9 cellular contexts compared by ENCODE assay signal in genomic region chr1:41673806-41674205, GRCh38.
DNase-seq lines count a peak whose midpoint lies in the region; ATAC-seq, FAIRE-seq and TF ChIP-seq lines count a peak whose summit lies in the region.
"Had no signal": no experiment of that assay in that cellular context is flagged by ENCODE, and none has a peak within 500 bp of the region (broad histone marks: within the 10 kb centered on the region; RNA-seq: fewer than 3 reads in every experiment).

No MANE protein-coding gene starts in this region.

- peaks cover 24% of the 10 kb centered on the region for H3K27me3 Mint-ChIP-seq in glutamatergic neuron (ENCODE audit: unreplicated experiment)

- H3K36me3 ChIP-seq in DND-41 (ENCODE audit: insufficient read depth, low read length) (peaks cover 18% of the 10 kb centered on the region), MG63 (no peaks in the 10 kb centered on the region)

- peaks cover 100% of the 10 kb centered on the region for H3K4me1 ChIP-seq in DND-41 (ENCODE audit: insufficient read depth, low read length)

- peak overlapping the region; percentile 99 for H3K27ac ChIP-seq in DND-41 (ENCODE audit: low read length)

- H3K4me2 ChIP-seq in DND-41 (ENCODE audit: insufficient read depth, low read length): peak overlapping the region; percentile 57

- peaks cover 84% of the 10 kb centered on the region for H3K79me2 ChIP-seq in DND-41 (ENCODE audit: insufficient read depth, low read length)

- H2AFZ ChIP-seq in DND-41 (ENCODE audit: low read depth, low read length): no peak overlapping the region

- peaks cover 61% of the 10 kb centered on the region for H3K4me1 Mint-ChIP-seq in glutamatergic neuron (ENCODE audit: low read depth, unreplicated experiment)

- DNase-seq in DND-41: peak; percentile 93
- peak; percentile 27 for DNase-seq in activated CD4-positive, alpha-beta T cell treated with anti-CD3 and anti-CD28 coated beads, Interleukin-2, amount 50 U/mL, for 1 hour
- DNase-seq in glutamatergic neuron: no peak
- DNase-seq in MG63: no peak
- no peak for DNase-seq in hippocampal formation (lab: John Stamatoyannopoulos, UW)
- no peak for DNase-seq in RCC 7860 (ENCODE audit: low spot score)

- TF ChIP-seq CTCF in DND-41 (IDR thresholded peaks at IDR 0.05; ENCODE audit: borderline replicate concordance, extremely low read depth, low read length, poor library complexity, severe bottlenecking): peak; percentile 19
- TF ChIP-seq CTCF in glutamatergic neuron (IDR thresholded peaks at IDR 0.05; ENCODE audit: partially characterized antibody, unreplicated experiment): no peak

- H3K9me3 Mint-ChIP-seq in glutamatergic neuron (ENCODE audit: unreplicated experiment): peaks cover 23% of the 10 kb centered on the region

- ATAC-seq in DND-41 (ENCODE audit: insufficient read depth, low read depth) (peak; percentile 70), HG02852 (IDR thresholded peaks at IDR 0.05; ENCODE audit: unreplicated experiment) (peak; percentile 39), GM19397 (IDR thresholded peaks at IDR 0.05; ENCODE audit: unreplicated experiment) (no peak)
- ATAC-seq: Panc1 had no signal

- FAIRE-seq in RCC 7860 (lab: Jason Lieb, UNC): no peak

- H3K4me3 ChIP-seq in DND-41 (ENCODE audit: low read depth in 1 of 2, low read length in 2 of 2): peak overlapping the region in 1 of 2 experiments; percentile 26; a peak in 1 of 4 replicates
- H3K4me3 ChIP-seq in MG63: no peak overlapping the region

- peak overlapping the region; percentile 32 for H3K4me3 Mint-ChIP-seq in glutamatergic neuron (ENCODE audit: unreplicated experiment)

- H4K20me1 ChIP-seq in DND-41 (ENCODE audit: insufficient read depth, low read length): peaks cover 11% of the 10 kb centered on the region; the same call in 1 of the 2 replicates

- H3K9ac ChIP-seq in DND-41 (ENCODE audit: low read depth, low read length): peak overlapping the region; percentile 58

- H3K27ac Mint-ChIP-seq in glutamatergic neuron (ENCODE audit: unreplicated experiment): peak overlapping the region; percentile 76

- H3K9me3 ChIP-seq in DND-41 (ENCODE audit: insufficient read depth, low read length, severe bottlenecking) (no peaks in the 10 kb centered on the region), MG63 (no peaks in the 10 kb centered on the region)

- H3K27me3 ChIP-seq in DND-41 (ENCODE audit: insufficient read depth, low read length, poor library complexity) (no peaks in the 10 kb centered on the region), MG63 (no peaks in the 10 kb centered on the region)

- H3K36me3 Mint-ChIP-seq in glutamatergic neuron (ENCODE audit: unreplicated experiment): peaks cover 5% of the 10 kb centered on the region

Comparison
In these comparisons a context has a peak if more than half of its experiments do, and no peak if none do; other contexts are left out.
1. DNase-seq: peak in DND-41 (single experiment) and activated CD4-positive, alpha-beta T cell treated with anti-CD3 and anti-CD28 coated beads, Interleukin-2, amount 50 U/mL, for 1 hour (single experiment); none in glutamatergic neuron (single experiment), MG63 (single experiment), hippocampal formation (0 of 2) and RCC 7860 (single experiment).